In the genomic region with DNA sequence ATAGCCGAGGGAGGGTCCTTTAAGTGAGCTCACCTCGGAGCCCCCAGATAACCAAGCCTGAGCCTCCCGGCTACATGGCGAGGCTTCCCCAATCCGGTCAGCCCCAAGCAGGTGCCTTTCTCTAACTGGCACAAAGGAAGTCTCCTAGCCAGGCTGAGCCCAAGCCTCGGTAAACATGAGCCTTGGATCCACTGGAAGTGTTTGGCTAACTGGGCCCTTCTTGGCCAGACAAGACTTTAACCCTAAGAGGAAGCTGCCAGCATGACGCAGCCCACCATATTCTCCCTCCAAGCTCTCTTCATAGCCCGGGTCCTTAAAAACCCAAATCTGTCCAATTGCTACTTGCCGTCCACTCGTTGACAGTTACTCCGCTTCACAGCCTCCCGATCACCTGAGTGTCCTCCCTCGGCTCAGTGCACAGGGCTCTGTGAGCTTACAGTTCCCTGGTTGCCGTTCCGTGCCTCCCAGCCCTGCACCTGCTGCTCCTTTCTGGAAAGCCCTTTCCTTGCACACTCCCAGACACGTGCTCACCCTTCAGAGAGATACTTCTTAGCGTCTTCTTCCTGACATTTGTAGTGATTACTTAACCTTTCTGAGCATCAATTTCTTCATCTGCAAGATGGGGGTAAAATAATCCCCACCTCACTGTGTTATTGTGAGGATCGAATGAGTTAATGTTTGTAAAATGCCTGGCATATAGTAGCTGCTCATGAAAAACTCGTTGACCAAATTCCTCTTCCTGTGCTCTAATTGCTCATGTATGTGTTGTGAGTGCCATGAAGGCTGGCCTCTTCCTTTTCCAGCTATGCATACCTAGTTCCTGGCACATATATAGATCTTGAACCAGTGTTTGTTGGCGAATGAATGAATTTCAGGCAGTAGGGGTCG, we compare ENCODE assay signal across 8 cellular contexts. TPM values are rescaled to one million over a fixed set of nuclear protein-coding genes. Genes with fewer than 3 reads are reported as not detected.
DNase-seq lines count a peak whose midpoint lies in the region; ATAC-seq and TF ChIP-seq lines count a peak whose summit lies in the region.

No MANE protein-coding gene starts in this region.

- H3K4me3 Mint-ChIP-seq in CD4-positive, alpha-beta T cell = peak overlapping the region; percentile 64
- peak overlapping the region; percentile 71 to 76 (median 75) for H3K4me3 Mint-ChIP-seq in nephron

- POLR2A ChIA-PET in CD4-positive, alpha-beta T cell (lab: Charles Lee) = interaction anchor here (0.7 to 2.4 kb wide), 11 partner anchors 10 to 162 kb away, joined by 3 to 18 read pairs (median 5); partner anchors contain the start of genes MYH9 and TXN2

- H3K9me3 ChIP-seq in CD4-positive, alpha-beta T cell (ENCODE audit: control insufficient read depth, low read length) = no peaks in the 10 kb centered on the region
- H3K9me3 ChIP-seq in colonic mucosa = no peaks in the 10 kb centered on the region

- CTCF ChIA-PET in CD4-positive, alpha-beta T cell (lab: Charles Lee) = interaction anchor here (1.1 to 2.2 kb wide), 6 partner anchors 15 to 155 kb away, joined by 3 to 11 read pairs (median 5); no protein-coding TSS in a partner anchor

- no peaks in the 10 kb centered on the region for H3K27me3 Mint-ChIP-seq in CD4-positive, alpha-beta T cell
- H3K27me3 Mint-ChIP-seq in nephron (ENCODE audit: low read depth) = peaks cover 3% of the 10 kb centered on the region

- intact Hi-C loops in CD4-positive, alpha-beta T cell (cut with DNase I, micrococcal nuclease) = loop anchor here in 1 of 2 experiments (1.0 to 2.0 kb wide), 2 partner anchors 25 to 91 kb away; partner anchors contain the start of gene TXN2
- intact Hi-C loops in colonic mucosa (cut with DNase I) = loop anchor here (5.0 kb wide), 1 partner anchor 129 kb away; no protein-coding TSS in a partner anchor

- no peak for ATAC-seq in CD4-positive, alpha-beta T cell (ENCODE audit: poor library complexity)
- ATAC-seq in GM21786 (IDR thresholded peaks at IDR 0.05; ENCODE audit: unreplicated experiment) (no peak), GM18517 (IDR thresholded peaks at IDR 0.05; ENCODE audit: unreplicated experiment) (no peak)

- H3K27ac ChIP-seq in CD4-positive, alpha-beta T cell (ENCODE audit: low read depth, low read length) = peak overlapping the region; percentile 92
- H3K27ac ChIP-seq in KMS-11 (peak overlapping the region; percentile 21; the same call in 1 of the 2 replicates), colonic mucosa (peak overlapping the region; percentile 95)

- H3K36me3 ChIP-seq in KMS-11 (ENCODE audit: insufficient read depth) (no peaks in the 10 kb centered on the region), colonic mucosa (no peaks in the 10 kb centered on the region)

- peak in 1 of 10 experiments; percentile 8 for DNase-seq in CD4-positive, alpha-beta T cell
- DNase-seq in colonic mucosa (peak; percentile 60), NCI-H1694 treated with DMSO at 0.1 percent for 48 hours (lab: John Stamatoyannopoulos, UW) (no peak), dedifferentiated amniotic fluid mesenchymal stem cell (ENCODE audit: extremely low spot score) (no peak)

- H2AFZ ChIP-seq in KMS-11 (ENCODE audit: low read depth) = peak overlapping the region; percentile 79

- H3K4me3 ChIP-seq in KMS-11 (IDR thresholded peaks at IDR 0.05; ENCODE audit: insufficient read depth, low read depth, low read length) (no peak overlapping the region), colonic mucosa (peak overlapping the region; percentile 56)

- H3K4me1 Mint-ChIP-seq in CD4-positive, alpha-beta T cell (ENCODE audit: low read depth) = peaks cover 45% of the 10 kb centered on the region
- H3K4me1 Mint-ChIP-seq in nephron = peaks cover 24% of the 10 kb centered on the region

- H3K79me2 ChIP-seq in KMS-11 (ENCODE audit: insufficient read depth, low read depth) = no peaks in the 10 kb centered on the region

- no peaks in the 10 kb centered on the region for H3K36me3 Mint-ChIP-seq in CD4-positive, alpha-beta T cell (ENCODE audit: low read depth)
- no peaks in the 10 kb centered on the region for H3K36me3 Mint-ChIP-seq in nephron (ENCODE audit: low read depth)

- H3K9ac ChIP-seq in KMS-11 (peak overlapping the region; percentile 23; the same call in 1 of the 2 replicates), colonic mucosa (ENCODE audit: low read depth in 2 of 2, low read length in 2 of 2) (peak overlapping the region; percentile 80 to 93)

- H4K20me1 ChIP-seq in KMS-11 (ENCODE audit: insufficient read depth) = no peaks in the 10 kb centered on the region

- peaks cover 46% of the 10 kb centered on the region for H3K4me1 ChIP-seq in KMS-11 (ENCODE audit: low read depth, poor library complexity, severe bottlenecking)
- peaks cover 13% of the 10 kb centered on the region for H3K4me1 ChIP-seq in colonic mucosa

- H3K27ac Mint-ChIP-seq in CD4-positive, alpha-beta T cell = peak overlapping the region; percentile 93
- H3K27ac Mint-ChIP-seq in nephron = peak overlapping the region; percentile 79 to 89 (median 79)

- H3K9me3 Mint-ChIP-seq in CD4-positive, alpha-beta T cell = no peaks in the 10 kb centered on the region
- no peaks in the 10 kb centered on the region for H3K9me3 Mint-ChIP-seq in nephron

- H3K27me3 ChIP-seq in CD4-positive, alpha-beta T cell (ENCODE audit: control insufficient read depth, insufficient read depth, low read length) = no peaks in the 10 kb centered on the region
- no peaks in the 10 kb centered on the region for H3K27me3 ChIP-seq in KMS-11 (ENCODE audit: insufficient read depth, low read depth)
- no peaks in the 10 kb centered on the region for H3K27me3 ChIP-seq in colonic mucosa

- peak overlapping the region; percentile 86 for H3K4me2 ChIP-seq in KMS-11

- TF ChIP-seq CTCF in CD4-positive, alpha-beta T cell (IDR thresholded peaks at IDR 0.05) = no peak
- no peak for TF ChIP-seq CTCF in KMS-11 (conservative IDR thresholded peaks at IDR 0.05; ENCODE audit: low read depth, low read length)
- TF ChIP-seq CTCF in colonic mucosa (IDR thresholded peaks at IDR 0.05) = no peak
- no peak for TF ChIP-seq CTCF in nephron (IDR thresholded peaks at IDR 0.05; ENCODE audit: unreplicated experiment in 3 of 3)

RNA-seq across cellular contexts. Expression of gene TXN2, which starts 25.6 kb away (rescaled TPM):
- total RNA-seq in CD4-positive, alpha-beta T cell = 10 to 100 TPM; 26.4 to 26.5 TPM
- total RNA-seq in colonic mucosa = 100 to 1,000 TPM; 101 to 142 TPM

RNA-seq across cellular contexts. Expression of gene FOXRED2, which starts 51.0 kb away (rescaled TPM):
- total RNA-seq in CD4-positive, alpha-beta T cell = 1 to 10 TPM; 1.8 to 2.3 TPM
- total RNA-seq in colonic mucosa = 10 to 100 TPM in 1 of 2 donors, 1 to 10 TPM in 1; 3.6 to 14.3 TPM

Comparison
In these comparisons a context has a peak if more than half of its experiments do, and no peak if none do; other contexts are left out.
1. H3K27ac ChIP-seq: peak in every context shown above with its lines; median percentile 95 in colonic mucosa; 92 in CD4-positive, alpha-beta T cell; 21 in KMS-11.